14 cellular contexts compared by ENCODE assay signal in genomic region chr4:68079918-68080317, GRCh38. TPM values are rescaled to one million over a fixed set of nuclear protein-coding genes. Genes with fewer than 3 reads are reported as not detected.
DNase-seq lines count a peak whose midpoint lies in the region; ATAC-seq lines count a peak whose summit lies in the region.
"Had no signal": no experiment of that assay in that cellular context is flagged by ENCODE, and none has a peak within 500 bp of the region (broad histone marks: within the 10 kb centered on the region; RNA-seq: fewer than 3 reads in every experiment).

No MANE protein-coding gene starts in this region.

- no peak overlapping the region for H4K8ac ChIP-seq in mesendoderm (ENCODE audit: low read depth, low read length)

- H3K27me3 Mint-ChIP-seq in immature natural killer cell (ENCODE audit: low read depth in 3 of 3) = peaks cover 0 to 4% (median 3%) of the 10 kb centered on the region in 3 donors
- H3K27me3 Mint-ChIP-seq: CD4-positive, alpha-beta memory T cell; T-cell had no signal

- H3K4me1 ChIP-seq in mesendoderm (ENCODE audit: control insufficient read depth, low read depth, low read length) = no peaks in the 10 kb centered on the region

- no peaks in the 10 kb centered on the region for H3K36me3 Mint-ChIP-seq in immature natural killer cell
- H3K36me3 Mint-ChIP-seq: CD4-positive, alpha-beta memory T cell; T-cell had no signal

- H3K9ac ChIP-seq in mesendoderm (ENCODE audit: low read length) = no peak overlapping the region

- H3K79me1 ChIP-seq in mesendoderm (ENCODE audit: low read length) = no peaks in the 10 kb centered on the region

- no peak overlapping the region for H3K4me3 ChIP-seq in mesendoderm (ENCODE audit: low read length)

- H2BK15ac ChIP-seq in mesendoderm (replicated peaks; ENCODE audit: low read depth) = no peak overlapping the region

- no peak overlapping the region for H3K4ac ChIP-seq in mesendoderm (ENCODE audit: low read depth, low read length)

- no peak overlapping the region for H3K23ac ChIP-seq in mesendoderm (ENCODE audit: low read length)

- H2AK5ac ChIP-seq in mesendoderm (ENCODE audit: low read length) = no peak overlapping the region

- no peak overlapping the region for H2BK5ac ChIP-seq in mesendoderm (ENCODE audit: low read length)

- H3K9me3 Mint-ChIP-seq in immature natural killer cell = peaks cover 0 to 12% (median under 1%) of the 10 kb centered on the region in 6 donors
- H3K9me3 Mint-ChIP-seq: T-cell had no signal

- no peak for ATAC-seq in GM21515 (IDR thresholded peaks at IDR 0.05; ENCODE audit: unreplicated experiment)
- ATAC-seq: T-cell had no signal

- H3K4me2 ChIP-seq in mesendoderm (ENCODE audit: low read length) = no peak overlapping the region

- no peak overlapping the region for H3K4me3 Mint-ChIP-seq in immature natural killer cell
- H3K4me3 Mint-ChIP-seq: CD4-positive, alpha-beta memory T cell; T-cell had no signal

- H3K27me3 ChIP-seq in mesendoderm (ENCODE audit: insufficient read depth, low read length, poor library complexity) = no peaks in the 10 kb centered on the region

- no peaks in the 10 kb centered on the region for H3K4me1 Mint-ChIP-seq in immature natural killer cell
- H3K4me1 Mint-ChIP-seq: CD4-positive, alpha-beta memory T cell; T-cell had no signal

- peak; percentile 34 for DNase-seq in HT1080 (ENCODE audit: low read depth)
- DNase-seq in RKO (ENCODE audit: low spot score) = peak; percentile 15
- DNase-seq in epithelial cell of prostate (ENCODE audit: low read depth, low spot score) = no peak
- peak; percentile 48 for DNase-seq in mesendoderm
- DNase-seq in D341Med (ENCODE audit: low spot score) = no peak
- no peak for DNase-seq in activated CD4-positive, alpha-beta T cell treated with anti-CD3 and anti-CD28 coated beads for 48 hours
- DNase-seq in immature natural killer cell = no peak
- DNase-seq: ACHN; CD4-positive, alpha-beta memory T cell; NCI-H1436; NCI-H2029 treated with DMSO at 0.1 percent for 48 hours; OCI-M1; T-cell had no signal

- H2BK120ac ChIP-seq in mesendoderm (ENCODE audit: low read depth, low read length) = no peak overlapping the region

- H3K27ac Mint-ChIP-seq in immature natural killer cell = no peak overlapping the region
- H3K27ac Mint-ChIP-seq: CD4-positive, alpha-beta memory T cell; T-cell had no signal

- no peak overlapping the region for H4K5ac ChIP-seq in mesendoderm (ENCODE audit: low read length)

- no peak overlapping the region for H3K18ac ChIP-seq in mesendoderm (ENCODE audit: low read length)

- H3K27ac ChIP-seq in epithelial cell of prostate = peak overlapping the region; percentile 2
- H3K27ac ChIP-seq in mesendoderm (ENCODE audit: low read depth, low read length) = no peak overlapping the region

- no peaks in the 10 kb centered on the region for H3K36me3 ChIP-seq in mesendoderm (ENCODE audit: control insufficient read depth, insufficient read depth, low read length)

- no peak overlapping the region for H3K56ac ChIP-seq in mesendoderm (ENCODE audit: low read length)

- H3K79me2 ChIP-seq in mesendoderm (ENCODE audit: control insufficient read depth, insufficient read depth, low read length) = no peaks in the 10 kb centered on the region

RNA-seq across cellular contexts. Expression of gene TMPRSS11F, which starts 49.8 kb away (rescaled TPM):
- not detected in 2 replicates for total RNA-seq in HT1080 (2014; rRNA removed; shearing (Covaris generic))
- not detected in 2 replicates for polyA plus RNA-seq in HT1080 (2015; cell fraction: cytosol; rRNA removed)
- not detected in 2 replicates for polyA plus RNA-seq in HT1080 (2015; cell fraction: nucleus; rRNA removed)
- 0.03 TPM for polyA plus RNA-seq in mesendoderm (2013, experiment 1 of 2)
- polyA plus RNA-seq in mesendoderm (2013, experiment 2 of 2) = 0.04 TPM
- not detected for polyA plus RNA-seq in immature natural killer cell
- total RNA-seq: CD4-positive, alpha-beta memory T cell; T-cell had no signal
- polyA plus RNA-seq: CD4-positive, alpha-beta memory T cell had no signal

Comparison
In these comparisons a context has a peak if more than half of its experiments do, and no peak if none do; other contexts are left out.
1. DNase-seq: peak in HT1080 (single experiment), RKO (single experiment) and mesendoderm (single experiment); none in epithelial cell of prostate (single experiment), D341Med (single experiment), activated CD4-positive, alpha-beta T cell treated with anti-CD3 and anti-CD28 coated beads for 48 hours (single experiment) and immature natural killer cell (0 of 3).